ENCODE assay signal across 17 cellular contexts in the genomic region with DNA sequence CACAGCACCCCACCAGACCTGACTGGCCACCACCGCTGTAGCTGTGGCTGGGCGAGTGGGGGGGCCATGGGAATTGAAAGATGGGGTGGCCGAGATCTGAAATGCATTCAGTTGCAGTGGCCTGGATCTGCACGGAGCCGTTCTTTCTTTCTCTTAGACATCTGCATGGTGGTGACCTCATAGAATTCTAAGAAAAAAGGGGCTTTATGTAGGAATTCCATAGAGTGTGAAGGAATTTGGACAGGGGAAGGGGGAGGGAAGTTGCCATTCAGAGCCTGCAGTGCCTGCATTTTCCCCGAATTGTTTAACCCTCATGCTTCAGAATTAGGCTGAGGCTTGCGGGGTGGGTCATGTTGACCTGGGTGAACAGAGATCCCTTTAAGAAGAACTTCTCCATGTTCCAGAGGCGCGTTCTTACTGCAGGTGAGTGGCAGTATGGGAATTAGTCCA. TPM values are rescaled to one million over a fixed set of nuclear protein-coding genes. Genes with fewer than 3 reads are reported as not detected.
DNase-seq lines count a peak whose midpoint lies in the region; ATAC-seq and TF ChIP-seq lines count a peak whose summit lies in the region.
"Had no signal": no experiment of that assay in that cellular context is flagged by ENCODE, and none has a peak within 500 bp of the region (broad histone marks: within the 10 kb centered on the region; RNA-seq: fewer than 3 reads in every experiment).

No MANE protein-coding gene starts in this region.

- no peak overlapping the region for H3K18ac ChIP-seq in H9 (ENCODE audit: insufficient read length, low read depth, low read length)

- H3K4me2 ChIP-seq in H9 (ENCODE audit: insufficient read depth, insufficient read length, low read length) = no peak overlapping the region

- no peaks in the 10 kb centered on the region for H3K27me3 ChIP-seq in H9 (ENCODE audit: insufficient read depth, low read length)
- H3K27me3 ChIP-seq in subcutaneous abdominal adipose tissue (ENCODE audit: control insufficient read depth in 5 of 5, insufficient read depth in 4 of 5, low read length in 5 of 5) = no peaks in the 10 kb centered on the region
- H3K27me3 ChIP-seq: heart right ventricle had no signal

- no peak overlapping the region for H4K5ac ChIP-seq in H9 (ENCODE audit: insufficient read length, low read depth, low read length)

- peaks cover 2% of the 10 kb centered on the region for H3K27me3 Mint-ChIP-seq in H9 (ENCODE audit: low read depth)
- H3K27me3 Mint-ChIP-seq: central memory CD8-positive, alpha-beta T cell; naive B cell had no signal

- H3K36me3 ChIP-seq in subcutaneous abdominal adipose tissue (ENCODE audit: control insufficient read depth in 5 of 5, insufficient read depth in 5 of 5, low read length in 5 of 5) = peaks cover 0 to 13% (median 0%) of the 10 kb centered on the region in 5 donors

- H4K91ac ChIP-seq in H9 (ENCODE audit: insufficient read length, low read depth, low read length) = no peak overlapping the region

- no peaks in the 10 kb centered on the region for H3K79me1 ChIP-seq in H9 (ENCODE audit: insufficient read depth, low read depth, low read length, poor library complexity, severe bottlenecking)

- H2AFZ ChIP-seq in H9 (ENCODE audit: low read length) = no peak overlapping the region

- no peak for ATAC-seq in HG03159 (IDR thresholded peaks at IDR 0.05; ENCODE audit: unreplicated experiment)
- ATAC-seq in HG03095 (IDR thresholded peaks at IDR 0.05; ENCODE audit: unreplicated experiment) = no peak
- ATAC-seq in HG02588 (IDR thresholded peaks at IDR 0.05; ENCODE audit: unreplicated experiment) = no peak
- ATAC-seq: heart right ventricle had no signal

- no peak overlapping the region for H3K4ac ChIP-seq in H9 (ENCODE audit: low read depth, low read length)

- H3K27ac Mint-ChIP-seq in H9 = peak overlapping the region in 2 of 3 experiments; percentile 49 to 52; a peak in 2 of 7 replicates

- H3K9ac ChIP-seq in H9 (ENCODE audit: extremely low read depth, insufficient read length, low read length) (no peak overlapping the region), subcutaneous abdominal adipose tissue (ENCODE audit: low read length in 5 of 5) (peak overlapping the region in 2 of 5 donors; percentile 67 to 97)

- no peaks in the 10 kb centered on the region for H3K36me3 Mint-ChIP-seq in H9 (ENCODE audit: insufficient read depth in 1 of 3, low read depth in 3 of 3)
- H3K36me3 Mint-ChIP-seq: naive B cell had no signal

- H3K23ac ChIP-seq in H9 (ENCODE audit: insufficient read length, low read depth, low read length) = no peak overlapping the region

- peaks cover 49 to 51% of the 10 kb centered on the region in 2 experiments for H3K4me1 Mint-ChIP-seq in H9

- peak overlapping the region in 1 of 5 donors; percentile 29 for H3K4me3 ChIP-seq in subcutaneous abdominal adipose tissue (ENCODE audit: low read depth in 1 of 5, low read length in 5 of 5)

- H3K9me3 Mint-ChIP-seq in H9 = no peaks in the 10 kb centered on the region
- H3K9me3 Mint-ChIP-seq: central memory CD8-positive, alpha-beta T cell; naive B cell had no signal

- H3K4me1 ChIP-seq in H9 (ENCODE audit: insufficient read depth, low read length) (peaks cover 11% of the 10 kb centered on the region), subcutaneous abdominal adipose tissue (ENCODE audit: control insufficient read depth in 5 of 5, insufficient read depth in 5 of 5, low read length in 5 of 5) (peaks cover 15 to 92% (median 79%) of the 10 kb centered on the region in 5 donors)

- no peak overlapping the region for H3K56ac ChIP-seq in H9 (ENCODE audit: insufficient read length, low read depth, low read length)

- H3K27ac ChIP-seq in H9 (ENCODE audit: insufficient read length, low read depth, low read length) = no peak overlapping the region
- peak overlapping the region; percentile 59 for H3K27ac ChIP-seq in subcutaneous abdominal adipose tissue (ENCODE audit: low read depth, low read length)

- peaks cover 2% of the 10 kb centered on the region for H4K20me1 ChIP-seq in H9 (ENCODE audit: control insufficient read depth, insufficient read depth, insufficient read length)

- H3K4me3 Mint-ChIP-seq in H9 = no peak overlapping the region
- H3K4me3 Mint-ChIP-seq: central memory CD8-positive, alpha-beta T cell had no signal

- H3K14ac ChIP-seq in H9 (ENCODE audit: insufficient read depth, low read length) = no peak overlapping the region

- no peak overlapping the region for H4K8ac ChIP-seq in H9 (replicated peaks; ENCODE audit: insufficient read length, low read depth, low read length)

- no peak overlapping the region for H2BK20ac ChIP-seq in H9 (ENCODE audit: low read depth, low read length, poor library complexity, severe bottlenecking)

- H2BK15ac ChIP-seq in H9 (ENCODE audit: low read depth, low read length) = no peak overlapping the region

- DNase-seq in H9 = no peak
- DNase-seq in amniotic epithelial cell (ENCODE audit: low read depth) = peak; percentile 28
- DNase-seq in left kidney (ENCODE audit: low read depth, low spot score) = peak; percentile 65
- DNase-seq in medulla oblongata (ENCODE audit: extremely low spot score) = no peak
- DNase-seq: activated CD8-positive, alpha-beta memory T cell treated with anti-CD3 and anti-CD28 coated beads, Interleukin-2, amount 50 U/mL, for 48 hours; DND-41; GOT3; heart right ventricle; naive B cell; NCI-H1105; NCI-H82; stimulated activated CD4-positive, alpha-beta T cell treated with anti-CD3 and anti-CD28 coated beads, Interleukin-4, amount 100 ng/mL, for 24 hours had no signal

- H3K79me2 ChIP-seq in H9 (ENCODE audit: insufficient read depth, low read length) = peaks cover 2% of the 10 kb centered on the region; the same call in 1 of the 2 replicates

- no peak overlapping the region for H2BK5ac ChIP-seq in H9 (ENCODE audit: insufficient read length, low read length)

- WGBS in H9 (ENCODE audit: extremely low coverage, insufficient read length, low lambda C conversion rate) = no CpG with 5 or more reads among the region's 9 CpGs

- no peaks in the 10 kb centered on the region for H3K9me3 ChIP-seq in H9 (ENCODE audit: control insufficient read depth, low read depth, low read length)
- H3K9me3 ChIP-seq in subcutaneous abdominal adipose tissue (ENCODE audit: control insufficient read depth in 5 of 5, low read length in 5 of 5) = no peaks in the 10 kb centered on the region
- H3K9me3 ChIP-seq: heart right ventricle had no signal

- no peak overlapping the region for H2BK120ac ChIP-seq in H9 (ENCODE audit: low read depth, low read length, poor library complexity, severe bottlenecking)

- no peak overlapping the region for H2BK12ac ChIP-seq in H9 (ENCODE audit: insufficient read length, low read depth, low read length)

- H2AK5ac ChIP-seq in H9 (ENCODE audit: insufficient read length, low read length) = no peak overlapping the region

- H3T11ph ChIP-seq in H9 (ENCODE audit: low read length) = no peak overlapping the region

- TF ChIP-seq CTCF in H9 (conservative IDR thresholded peaks at IDR 0.05) = no peak

- H3K23me2 ChIP-seq in H9 (ENCODE audit: insufficient read length, low read depth, low read length, poor library complexity, severe bottlenecking) = peaks cover 14% of the 10 kb centered on the region

RNA-seq across cellular contexts. Expression of a gene that starts 4.9 kb away (rescaled TPM):
- total RNA-seq in H9 (2021) = 13.7 and 14.3 TPM in 2 replicates

Comparison
In these comparisons a context has a peak if more than half of its experiments do, and no peak if none do; other contexts are left out.
1. DNase-seq: peak in amniotic epithelial cell (single experiment) and left kidney (single experiment); none in H9 (single experiment) and medulla oblongata (single experiment).